ENCODE assay signal across 1 cellular context in genomic region chr17:65562206-65562531, GRCh38.
A peak's percentile ranks its signal among the peaks of the same experiment; 100 is the strongest.
TF ChIP-seq lines count a peak whose summit lies in the region.

No MANE protein-coding gene starts in this region.

TF ChIP-seq in HepG2, 621 proteins besides CTCF, POLR2A, EP300 and RAD21 (continued from another document and continues in another):
- TF ChIP-seq ZGPAT (CRISPR knock-in tag; IDR thresholded peaks at IDR 0.05), result no peak; the same call in 1 of the 2 replicates
- 0 out of 2 replicates have a peak, but pooled peaks have one; percentile 67 for TF ChIP-seq MYPOP (CRISPR knock-in tag; IDR thresholded peaks at IDR 0.05)
- TF ChIP-seq ZNF597 (CRISPR knock-in tag; IDR thresholded peaks at IDR 0.05), result no peak
- TF ChIP-seq POLR2G (IDR thresholded peaks at IDR 0.05; ENCODE audit: low read depth, low read length), result no peak
- no peak for TF ChIP-seq ZNF407 (CRISPR knock-in tag; IDR thresholded peaks at IDR 0.05; ENCODE audit: not compliant biosample characterization)
- no peak for TF ChIP-seq USF2 (IDR thresholded peaks at IDR 0.05; ENCODE audit: low read depth, low read length)
- no peak for TF ChIP-seq USF2 (CRISPR knock-in tag; IDR thresholded peaks at IDR 0.05; ENCODE audit: borderline replicate concordance)
- TF ChIP-seq TBP (CRISPR knock-in tag; IDR thresholded peaks at IDR 0.05), result no peak
- TF ChIP-seq ZNF343 (CRISPR knock-in tag; IDR thresholded peaks at IDR 0.05), result 0 out of 2 replicates have a peak, but pooled peaks have one; percentile 4
- TF ChIP-seq SAP130 (CRISPR knock-in tag; IDR thresholded peaks at IDR 0.05; ENCODE audit: low read depth), result no peak; the same call in 1 of the 2 replicates
- TF ChIP-seq ZNF891 (CRISPR knock-in tag; IDR thresholded peaks at IDR 0.05), result no peak
- TF ChIP-seq RXRB (CRISPR knock-in tag; IDR thresholded peaks at IDR 0.05; ENCODE audit: borderline replicate concordance), result no peak
- no peak for TF ChIP-seq TRIM22 (IDR thresholded peaks at IDR 0.05)
- TF ChIP-seq ZNF280D (CRISPR knock-in tag; IDR thresholded peaks at IDR 0.05), result no peak
- no peak for TF ChIP-seq ZNF180 (CRISPR knock-in tag; IDR thresholded peaks at IDR 0.05; ENCODE audit: borderline replicate concordance, low read depth)
- no peak; the same call in 1 of the 2 replicates for TF ChIP-seq THAP9 (CRISPR knock-in tag; IDR thresholded peaks at IDR 0.05; ENCODE audit: borderline replicate concordance)
- TF ChIP-seq MAFF (IDR thresholded peaks at IDR 0.05; ENCODE audit: low read depth, low read length), result no peak
- TF ChIP-seq ZNF430 (CRISPR knock-in tag; IDR thresholded peaks at IDR 0.05), result no peak
- TF ChIP-seq MXD4 (CRISPR knock-in tag; IDR thresholded peaks at IDR 0.05), result no peak; the same call in 1 of the 2 replicates
- TF ChIP-seq TAF15 (IDR thresholded peaks at IDR 0.05; ENCODE audit: low read depth, low read length, poor library complexity, severe bottlenecking), result no peak
- no peak for TF ChIP-seq PREB (CRISPR knock-in tag; IDR thresholded peaks at IDR 0.05)
- no peak for TF ChIP-seq FIP1L1 (IDR thresholded peaks at IDR 0.05; ENCODE audit: borderline replicate concordance, insufficient read depth, low read depth, low read length)
- TF ChIP-seq ZNF329 (CRISPR knock-in tag; IDR thresholded peaks at IDR 0.05; ENCODE audit: low read depth), result no peak
- TF ChIP-seq ATAD3A (CRISPR knock-in tag; IDR thresholded peaks at IDR 0.05), result no peak
- TF ChIP-seq JARID2 (CRISPR knock-in tag; IDR thresholded peaks at IDR 0.05; ENCODE audit: insufficient replicate concordance), result no peak
- TF ChIP-seq ATF1 (CRISPR knock-in tag; IDR thresholded peaks at IDR 0.05), result peak; percentile 52; the same call in 1 of the 2 replicates
- TF ChIP-seq ARID3A (IDR thresholded peaks at IDR 0.05; ENCODE audit: low read depth, low read length), result no peak
- TF ChIP-seq ZNF496 (CRISPR knock-in tag; IDR thresholded peaks at IDR 0.05; ENCODE audit: insufficient replicate concordance), result no peak
